Comparison of ENCODE assay signal across 14 cellular contexts in genomic region chr7:75056476-75056875, GRCh38. TPM values are rescaled to one million over a fixed set of nuclear protein-coding genes. Genes with fewer than 3 reads are reported as not detected.
DNase-seq lines count a peak whose midpoint lies in the region; ATAC-seq, FAIRE-seq and TF ChIP-seq lines count a peak whose summit lies in the region.
"Had no signal": no experiment of that assay in that cellular context is flagged by ENCODE, and none has a peak within 500 bp of the region (broad histone marks: within the 10 kb centered on the region; RNA-seq: fewer than 3 reads in every experiment).

No MANE protein-coding gene starts in this region.

- no peak for FAIRE-seq in kidney (lab: Jason Lieb, UNC)
- FAIRE-seq: endothelial cell of umbilical vein, GM12878 had no signal

- no peaks in the 10 kb centered on the region for H3K27me3 ChIP-seq in ACC112 (ENCODE audit: insufficient read depth, low read length)
- no peaks in the 10 kb centered on the region for H3K27me3 ChIP-seq in MG63
- no peaks in the 10 kb centered on the region for H3K27me3 ChIP-seq in esophagus squamous epithelium
- H3K27me3 ChIP-seq in muscle layer of duodenum (ENCODE audit: low read depth, low read length): no peaks in the 10 kb centered on the region
- no peaks in the 10 kb centered on the region for H3K27me3 ChIP-seq in CD8-positive, alpha-beta T cell (ENCODE audit: insufficient read depth, low read length)

- no peaks in the 10 kb centered on the region for H3K4me1 Mint-ChIP-seq in CD8-positive, alpha-beta T cell (ENCODE audit: low read depth)

- H3K9me3 ChIP-seq in MG63: no peaks in the 10 kb centered on the region
- H3K9me3 ChIP-seq in esophagus squamous epithelium: no peaks in the 10 kb centered on the region
- no peaks in the 10 kb centered on the region for H3K9me3 ChIP-seq in muscle layer of duodenum (ENCODE audit: control insufficient read depth in 1 of 2, low read length in 2 of 2)
- no peaks in the 10 kb centered on the region for H3K9me3 ChIP-seq in kidney (ENCODE audit: control insufficient read depth in 1 of 2, low read length in 2 of 2)
- H3K9me3 ChIP-seq in CD8-positive, alpha-beta T cell (ENCODE audit: low read length): no peaks in the 10 kb centered on the region

- H3K27ac ChIP-seq in ACC112 (ENCODE audit: low read depth, low read length) (peak overlapping the region; percentile 71), esophagus squamous epithelium (peak overlapping the region; percentile 19 to 80 (median 70)), muscle layer of duodenum (ENCODE audit: low read length) (peak overlapping the region; percentile 41), kidney (ENCODE audit: low read depth in 2 of 2, low read length in 2 of 2) (no peak overlapping the region)
- no peak overlapping the region for H3K27ac ChIP-seq in CD8-positive, alpha-beta T cell (ENCODE audit: low read depth, low read length)

- H3K4me1 ChIP-seq in ACC112 (ENCODE audit: control insufficient read depth, insufficient read depth, low read length, unreplicated experiment): peaks cover 23% of the 10 kb centered on the region
- peaks cover 0 to 17% (median 6%) of the 10 kb centered on the region in 3 donors for H3K4me1 ChIP-seq in esophagus squamous epithelium
- peaks cover 0 to 8% of the 10 kb centered on the region in 2 donors for H3K4me1 ChIP-seq in muscle layer of duodenum (ENCODE audit: control insufficient read depth in 1 of 2, insufficient read depth in 2 of 2, low read length in 2 of 2)
- no peaks in the 10 kb centered on the region for H3K4me1 ChIP-seq in kidney (ENCODE audit: control insufficient read depth in 1 of 2, insufficient read depth in 1 of 2, low read depth in 1 of 2, low read length in 2 of 2)
- H3K4me1 ChIP-seq in CD8-positive, alpha-beta T cell (ENCODE audit: insufficient read depth, low read length): no peaks in the 10 kb centered on the region

- H3K4me3 Mint-ChIP-seq in CD8-positive, alpha-beta T cell: no peak overlapping the region

- H3K9ac ChIP-seq in kidney (ENCODE audit: low read length in 2 of 2): no peak overlapping the region

- no peak for ATAC-seq in GM21825 (IDR thresholded peaks at IDR 0.05; ENCODE audit: unreplicated experiment)
- no peak for ATAC-seq in HG03521 (IDR thresholded peaks at IDR 0.05; ENCODE audit: unreplicated experiment)
- no peak for ATAC-seq in CD8-positive, alpha-beta T cell
- ATAC-seq: GM12878, left colon had no signal

- TF ChIP-seq CTCF in esophagus squamous epithelium (IDR thresholded peaks at IDR 0.05) (no peak), kidney (IDR thresholded peaks at IDR 0.05; ENCODE audit: borderline replicate concordance, extremely low read depth, insufficient read depth) (no peak)
- TF ChIP-seq CTCF in CD8-positive, alpha-beta T cell (IDR thresholded peaks at IDR 0.05): no peak

- CTCF ChIA-PET in CD8-positive, alpha-beta T cell (lab: Charles Lee): no interaction called here

- H3K4me3 ChIP-seq in ACC112 (ENCODE audit: low read depth, low read length) (no peak overlapping the region), MG63 (no peak overlapping the region), esophagus squamous epithelium (no peak overlapping the region), muscle layer of duodenum (ENCODE audit: low read depth in 1 of 2, low read length in 2 of 2) (no peak overlapping the region), kidney (ENCODE audit: low read length in 2 of 2) (no peak overlapping the region)
- no peak overlapping the region for H3K4me3 ChIP-seq in CD8-positive, alpha-beta T cell (ENCODE audit: low read depth, low read length)
- H3K4me3 ChIP-seq: GM12878 had no signal

- peaks cover 93% of the 10 kb centered on the region for H3K36me3 Mint-ChIP-seq in CD8-positive, alpha-beta T cell

- H3K36me3 ChIP-seq in ACC112 (ENCODE audit: insufficient read depth, low read length) (peaks cover 35% of the 10 kb centered on the region; the same call in 1 of the 2 replicates), MG63 (peaks cover 38% of the 10 kb centered on the region), esophagus squamous epithelium (peaks cover 34 to 100% (median 45%) of the 10 kb centered on the region in 3 donors), muscle layer of duodenum (ENCODE audit: control insufficient read depth in 1 of 2, insufficient read depth in 2 of 2, low read length in 2 of 2) (peaks cover 35 to 87% of the 10 kb centered on the region in 2 donors), kidney (ENCODE audit: control insufficient read depth in 1 of 2, insufficient read depth in 2 of 2, low read length in 2 of 2) (peaks cover 35 to 48% of the 10 kb centered on the region in 2 donors)
- peaks cover 50% of the 10 kb centered on the region for H3K36me3 ChIP-seq in CD8-positive, alpha-beta T cell (ENCODE audit: insufficient read depth, low read length)

- WGBS in esophagus squamous epithelium, 2 donors: 74 to 88% methylated on average over 5 of the region's 5 CpGs

- POLR2A ChIA-PET in CD8-positive, alpha-beta T cell (lab: Charles Lee): no interaction called here

- H3K27me3 Mint-ChIP-seq in CD8-positive, alpha-beta T cell (ENCODE audit: low read depth): no peaks in the 10 kb centered on the region

- no peak for TF ChIP-seq POLR2A in esophagus squamous epithelium (IDR thresholded peaks at IDR 0.05)

- intact Hi-C loops in esophagus squamous epithelium (cut with DNase I) (no loop called here), kidney (cut with DNase I) (no loop called here)
- intact Hi-C loops in CD8-positive, alpha-beta T cell (cut with DNase I, micrococcal nuclease): no loop called here

- DNase-seq in MG63 (peak; percentile 26), esophagus squamous epithelium (lab: John Stamatoyannopoulos, UW) (no peak), kidney (no peak)
- DNase-seq in CD8-positive, alpha-beta T cell: no peak
- DNase-seq: activated CD4-positive, CD25-positive, alpha-beta regulatory T cell; activated naive CD4-positive, alpha-beta T cell; C1 segment of cervical spinal cord; left colon had no signal

- no peak overlapping the region for H2AFZ ChIP-seq in ACC112 (ENCODE audit: low read length, unreplicated experiment)

- no peak overlapping the region for H3K27ac Mint-ChIP-seq in CD8-positive, alpha-beta T cell

- no peaks in the 10 kb centered on the region for H3K9me3 Mint-ChIP-seq in CD8-positive, alpha-beta T cell

- H3K79me2 ChIP-seq in ACC112 (ENCODE audit: control insufficient read depth, insufficient read depth, low read length, unreplicated experiment): no peaks in the 10 kb centered on the region

RNA-seq across cellular contexts. Expression of gene RCC1L, which starts 17.1 kb away (rescaled TPM):
- 50.2 and 60.8 TPM in 2 replicates for total RNA-seq in MG63 (2014; rRNA removed; shearing (Covaris generic); ENCODE audit: low replicate concordance)
- 10 to 100 TPM; 41.0 to 48.4 (median 42.8) TPM for total RNA-seq in esophagus squamous epithelium
- 37.0 TPM for total RNA-seq in kidney
- polyA plus RNA-seq in kidney (ENCODE audit: insufficient read depth, low read depth, low replicate concordance): 52.3 TPM
- total RNA-seq in CD8-positive, alpha-beta T cell: 10 to 100 TPM; 18.0 to 20.1 TPM

RNA-seq across cellular contexts. Expression of gene GTF2IRD2B, which starts 35.9 kb away (rescaled TPM):
- 1.6 and 11.2 TPM in 2 replicates for total RNA-seq in MG63 (2014; rRNA removed; shearing (Covaris generic); ENCODE audit: low replicate concordance)
- total RNA-seq in esophagus squamous epithelium (10 to 100 TPM in 3 of 4 donors, 1 to 10 TPM in 1; 7.8 to 42.7 (median 24.6) TPM), kidney (59.9 TPM)
- 17.5 TPM for polyA plus RNA-seq in kidney (ENCODE audit: insufficient read depth, low read depth, low replicate concordance)
- 10 to 100 TPM; 46.9 to 50.9 TPM for total RNA-seq in CD8-positive, alpha-beta T cell

Comparison
In these comparisons a context has a peak if more than half of its experiments do, and no peak if none do; other contexts are left out.
1. H3K27ac ChIP-seq: peak in ACC112 (single experiment), esophagus squamous epithelium (4 of 4) and muscle layer of duodenum (single experiment); none in kidney (0 of 2) and CD8-positive, alpha-beta T cell (single experiment).